In the genomic region with DNA sequence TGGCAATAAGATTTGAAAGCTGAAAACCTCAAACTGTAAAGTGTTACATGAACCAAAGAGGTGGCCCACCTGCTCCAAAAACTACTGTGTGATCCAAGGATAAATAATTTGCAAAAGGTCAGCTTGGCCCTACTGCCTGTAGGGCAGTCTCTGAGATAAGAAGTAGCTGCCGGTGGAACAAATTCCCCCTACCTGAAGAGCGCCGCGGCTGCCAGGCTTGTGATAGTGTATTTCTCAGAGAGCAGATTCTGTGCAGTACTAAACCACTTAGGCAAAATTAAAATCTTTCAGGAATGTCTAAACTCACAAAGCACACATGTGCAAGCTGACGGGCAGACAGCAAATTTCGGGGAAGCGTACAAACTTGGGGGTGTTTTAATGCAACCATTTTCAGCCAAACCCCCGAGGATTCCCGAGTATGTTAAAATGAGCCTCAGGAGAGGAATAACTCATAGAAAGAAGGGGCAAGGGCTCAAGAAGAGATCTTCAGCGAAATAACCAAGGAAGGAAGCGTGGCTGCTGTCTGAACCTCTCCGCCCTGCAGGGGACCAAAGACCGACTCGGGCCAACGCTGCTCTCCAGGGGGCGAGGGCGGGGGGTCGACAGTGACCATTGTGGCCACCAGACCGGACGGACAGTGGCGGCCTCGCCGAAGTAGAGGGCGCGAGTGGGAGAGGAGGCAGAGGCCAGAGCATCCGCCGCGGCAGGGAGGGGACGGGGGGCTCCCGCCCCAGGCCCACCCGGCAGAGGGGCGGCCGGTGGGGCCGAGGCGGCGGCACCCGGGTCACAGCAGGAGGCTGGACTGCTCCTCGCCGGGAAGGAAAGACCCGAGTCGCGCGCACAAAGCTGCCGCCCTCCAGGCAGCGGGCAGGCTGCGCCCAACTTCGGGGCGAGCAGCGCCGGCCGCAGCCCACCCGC, we compare ENCODE assay signal across 8 cellular contexts.
DNase-seq lines count a peak whose midpoint lies in the region; ATAC-seq and TF ChIP-seq lines count a peak whose summit lies in the region.

No MANE protein-coding gene starts in this region.

- H3K9me3 ChIP-seq in iPS-18c (ENCODE audit: control insufficient read depth, insufficient read depth, low read length), result no peaks in the 10 kb centered on the region

- peak; percentile 2 for ATAC-seq in HG02870 (IDR thresholded peaks at IDR 0.05; ENCODE audit: unreplicated experiment)

- TF ChIP-seq CTCF in AG09309 (IDR thresholded peaks at IDR 0.05; ENCODE audit: control insufficient read depth, insufficient read depth, low read depth, low read length, missing control alignments), result peak; percentile 4
- TF ChIP-seq CTCF in GM12865 (IDR thresholded peaks at IDR 0.05; ENCODE audit: insufficient read depth, low read depth, low read length, missing control alignments), result no peak

- DNase-seq in AG09309 (ENCODE audit: low read depth) (no peak), GM12865 (ENCODE audit: low read depth) (peak; percentile 57), NCI-H748 (lab: John Stamatoyannopoulos, UW; ENCODE audit: unreplicated experiment) (peak; percentile 66), GOT3 (lab: John Stamatoyannopoulos, UW) (no peak)

- H3K27ac ChIP-seq in angular gyrus (ENCODE audit: low read depth, low read length) (peak overlapping the region; percentile 29), skin epidermis (peak overlapping the region; percentile 58 to 92 (median 84))

- H3K4me3 ChIP-seq in AG09309 (ENCODE audit: control insufficient read depth, low read depth, low read length) (peak overlapping the region; percentile 64), GM12865 (ENCODE audit: low read depth, low read length) (peak overlapping the region; percentile 66), iPS-18c (ENCODE audit: insufficient read depth, low read depth, low read length) (peak overlapping the region; percentile 78), skin epidermis (peak overlapping the region; percentile 75 to 98 (median 92))

Comparison
In these comparisons a context has a peak if more than half of its experiments do, and no peak if none do; other contexts are left out.
1. DNase-seq: peak in GM12865 (single experiment) and NCI-H748 (single experiment); none in AG09309 (single experiment) and GOT3 (single experiment).
2. Peak in every context shown above with its lines, with median percentiles within 50 percentile points of each other: H3K4me3 ChIP-seq.